20 cellular contexts compared by ENCODE assay signal in the genomic region with DNA sequence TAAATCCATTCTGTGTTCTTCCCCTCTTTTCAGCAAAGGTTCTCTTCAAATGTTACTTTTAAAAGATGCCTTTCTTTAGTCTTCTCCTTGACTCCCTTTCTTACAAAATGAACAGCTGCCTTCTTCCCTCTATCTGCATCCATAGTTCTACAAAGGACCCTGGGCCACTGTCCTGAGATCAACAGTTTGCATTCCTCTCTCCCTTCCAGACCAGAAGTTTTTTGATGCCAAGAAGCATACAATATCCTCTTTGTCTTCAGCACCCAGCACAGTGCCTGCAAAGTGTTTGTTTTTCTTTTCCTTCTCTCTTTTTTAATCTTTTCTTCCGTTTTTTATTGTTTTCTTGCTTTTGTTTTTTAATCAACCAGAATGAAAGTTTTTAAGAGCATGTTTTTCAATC.
A peak's percentile ranks its signal among the peaks of the same experiment; 100 is the strongest.
DNase-seq lines count a peak whose midpoint lies in the region; ATAC-seq, FAIRE-seq and TF ChIP-seq lines count a peak whose summit lies in the region.
"Had no signal": no experiment of that assay in that cellular context is flagged by ENCODE, and none has a peak within 500 bp of the region (broad histone marks: within the 10 kb centered on the region; RNA-seq: fewer than 3 reads in every experiment).

No MANE protein-coding gene starts in this region.

- no peaks in the 10 kb centered on the region for H4K20me1 ChIP-seq in HepG2 (ENCODE audit: insufficient read depth, low read length)

- H3K27me3 ChIP-seq in HepG2 (ENCODE audit: control insufficient read depth in 1 of 2, insufficient read depth in 2 of 2, low read length in 2 of 2) (peaks cover 0 to 5% of the 10 kb centered on the region in 2 experiments; a peak in 1 of 5 replicates), right lobe of liver (no peaks in the 10 kb centered on the region), spleen (replicated peaks in 1 of 7) (peaks cover 0 to 11% (median 0%) of the 10 kb centered on the region in 7 donors)
- H3K27me3 ChIP-seq: BE2C, Peyer's patch had no signal

- no peaks in the 10 kb centered on the region for H3K79me2 ChIP-seq in HepG2 (ENCODE audit: insufficient read depth, low read length)

- TF ChIP-seq CTCF in HepG2 (CRISPR knock-in tag; IDR thresholded peaks at IDR 0.05) (no peak), right lobe of liver (IDR thresholded peaks at IDR 0.05) (no peak), spleen (IDR thresholded peaks at IDR 0.05 in 8 of 11, conservative IDR thresholded peaks at IDR 0.05 in 3 of 11) (no peak)

- H3K27ac ChIP-seq in HepG2 (ENCODE audit: extremely low read length, insufficient read depth, low read length) (peak overlapping the region; percentile 18), right lobe of liver (no peak overlapping the region), epithelial cell of prostate (peak overlapping the region; percentile 30), spleen (no peak overlapping the region)
- H3K27ac ChIP-seq: Peyer's patch had no signal

- BruUV-seq in HepG2 (replicated peaks; lab: Mats Ljungman, UMichigan), result no TSS peak

- DNase-seq in HepG2 (ENCODE audit: low spot score) (peak; percentile 4), right lobe of liver (no peak), epithelial cell of prostate (ENCODE audit: low read depth, low spot score) (no peak), midbrain (lab: John Stamatoyannopoulos, UW) (peak; percentile 3), GF-D8 (lab: John Stamatoyannopoulos, UW) (no peak), KBM-7 (no peak), spleen (no peak), NCI-H2196 treated with DMSO at 0.1 percent for 48 hours (lab: John Stamatoyannopoulos, UW; ENCODE audit: unreplicated experiment) (no peak)
- DNase-seq: 8988T; BE2C; CD4-positive, CD25-positive, alpha-beta regulatory T cell; COR-L47; GDM1; NCI-H1105; NCI-H2081; NCI-H2171 treated with DMSO at 0.1 percent for 48 hours; NCI-H446 treated with DMSO at 0.1 percent for 48 hours; Peyer's patch had no signal

- POLR2A ChIA-PET in HepG2 (lab: Yijun Ruan, JAX), result no interaction called here

- H3K9ac ChIP-seq in HepG2 (ENCODE audit: insufficient read depth, low read depth, low read length), result no peak overlapping the region

- no peak for TF ChIP-seq POLR2A in HepG2 (IDR thresholded peaks at IDR 0.05; ENCODE audit: insufficient read depth in 1 of 2, low read depth in 2 of 2, low read length in 2 of 2)
- no peak for TF ChIP-seq POLR2A in right lobe of liver (IDR thresholded peaks at IDR 0.05)
- no peak for TF ChIP-seq POLR2A in spleen (IDR thresholded peaks at IDR 0.05)

- in situ Hi-C loops in HepG2 (cut with HindIII; ENCODE audit: extremely low pct_ligation_motif_present, low pct_unique_long_range_greater_than_20kb) (no loop called here), KBM-7 (cut with MboI; ENCODE audit: low pct_unique_long_range_greater_than_20kb, low sequenced_read_pairs) (no loop called here)

- H2AFZ ChIP-seq in HepG2 (ENCODE audit: low read length), result no peak overlapping the region

- ATAC-seq in HepG2 (no peak), right lobe of liver (no peak)
- ATAC-seq: K562 had no signal

- no peaks in the 10 kb centered on the region for H3K36me3 ChIP-seq in HepG2 (replicated peaks in 1 of 2; ENCODE audit: control insufficient read depth in 1 of 2, insufficient read depth in 2 of 2, low read length in 2 of 2)
- H3K36me3 ChIP-seq in right lobe of liver, result no peaks in the 10 kb centered on the region
- H3K36me3 ChIP-seq in spleen, result no peaks in the 10 kb centered on the region
- H3K36me3 ChIP-seq: BE2C, Peyer's patch had no signal

- H3K4me1 ChIP-seq in HepG2 (ENCODE audit: insufficient read depth, low read length) (peaks cover 21% of the 10 kb centered on the region), right lobe of liver (no peaks in the 10 kb centered on the region), spleen (no peaks in the 10 kb centered on the region)
- H3K4me1 ChIP-seq: BE2C, Peyer's patch had no signal

- 0 out of 2 replicates have a peak overlapping the region, but pooled peaks have one; percentile 12 for H3K4me2 ChIP-seq in HepG2 (ENCODE audit: low read depth, low read length)

- TF ChIP-seq EP300 in HepG2 (IDR thresholded peaks at IDR 0.05; ENCODE audit: low read depth in 2 of 2, low read length in 2 of 2) (no peak), HepG2 (CRISPR knock-in tag; IDR thresholded peaks at IDR 0.05; ENCODE audit: borderline replicate concordance) (no peak)

- FAIRE-seq in HepG2 (lab: Jason Lieb, UNC), result no peak
- FAIRE-seq: GM19239, K562 had no signal

- WGBS in HepG2 (ENCODE audit: low lambda C conversion rate), result 0% methylated on average over 1 of the region's 1 CpG
- WGBS in right lobe of liver (ENCODE audit: insufficient coverage, low coverage, low lambda C conversion rate, missing lambda C conversion rate), result 20% methylated on average over 1 of the region's 1 CpG
- 33 to 53% (median 47%) methylated on average over 1 of the region's 1 CpG for WGBS in spleen, 5 donors

- TF ChIP-seq RAD21 in HepG2 (CRISPR knock-in tag; IDR thresholded peaks at IDR 0.05), result no peak

- intact Hi-C loops in HepG2 (cut with micrococcal nuclease; ENCODE audit: unreplicated experiment) (no loop called here), right lobe of liver (cut with DNase I) (no loop called here), spleen (cut with DNase I; ENCODE audit: low total_unique reads) (no loop called here)

- H3K9me3 ChIP-seq in HepG2 (ENCODE audit: low read length), result no peaks in the 10 kb centered on the region
- no peaks in the 10 kb centered on the region for H3K9me3 ChIP-seq in right lobe of liver
- H3K9me3 ChIP-seq in spleen, result no peaks in the 10 kb centered on the region
- H3K9me3 ChIP-seq: BE2C, Peyer's patch had no signal

- H3K4me3 ChIP-seq in HepG2 (replicated peaks in 1 of 3; ENCODE audit: insufficient read depth in 1 of 3, low read depth in 2 of 3, low read length in 3 of 3) (no peak overlapping the region), right lobe of liver (no peak overlapping the region), spleen (no peak overlapping the region)
- H3K4me3 ChIP-seq: K562, Peyer's patch had no signal

- CTCF ChIA-PET in HepG2 (lab: Yijun Ruan, JAX; ENCODE audit: low intra/inter-chr PET ratio, low total read pairs), result no interaction called here

TF ChIP-seq in HepG2, 621 proteins besides CTCF, POLR2A, EP300 and RAD21:
- no peak for TF ChIP-seq KDM4B (CRISPR knock-in tag; IDR thresholded peaks at IDR 0.05)
- TF ChIP-seq SOX13 (IDR thresholded peaks at IDR 0.05), result no peak
- peak in 1 of 2 experiments; percentile 21; a peak in 1 of 4 replicates for TF ChIP-seq SOX13 (CRISPR knock-in tag; conservative IDR thresholded peaks at IDR 0.05 in 1 of 2, IDR thresholded peaks at IDR 0.05 in 1 of 2)

Comparison
In these comparisons a context has a peak if more than half of its experiments do, and no peak if none do; other contexts are left out.
1. DNase-seq: peak in HepG2 (single experiment) and midbrain (single experiment); none in right lobe of liver (0 of 3), epithelial cell of prostate (single experiment), GF-D8 (single experiment), KBM-7 (single experiment), spleen (single experiment) and NCI-H2196 treated with DMSO at 0.1 percent for 48 hours (single experiment).
2. H3K27ac ChIP-seq: peak in HepG2 (single experiment) and epithelial cell of prostate (single experiment); none in right lobe of liver (0 of 3) and spleen (0 of 8).